ENCODE assay signal across 24 cellular contexts in genomic region chr22:23047265-23047664, GRCh38.
"Had no signal": no experiment of that assay in that cellular context is flagged by ENCODE, and none has a peak within 500 bp of the region (broad histone marks: within the 10 kb centered on the region; RNA-seq: fewer than 3 reads in every experiment).

No MANE protein-coding gene starts in this region.

- H3K9me3 Mint-ChIP-seq: activated T-cell treated with anti-CD3 and anti-CD28 coated beads, Interleukin-2, amount 50 U/mL, for 4 hours had no signal

- H3K4me1 Mint-ChIP-seq: activated naive CD8-positive, alpha-beta T cell treated with anti-CD3 and anti-CD28 coated beads, Interleukin-2, amount 50 U/mL, for 24 hours; brain had no signal

- H3K27ac Mint-ChIP-seq: activated CD8-positive, alpha-beta T cell treated with anti-CD3 and anti-CD28 coated beads, Interleukin-2, amount 10 ng/mL, durations not matched to agents 7 days and 5 days; activated naive CD4-positive, alpha-beta T cell treated with anti-CD3 and anti-CD28 coated beads, Interleukin-2, amount 50 U/mL, for 72 hours; activated naive CD8-positive, alpha-beta T cell treated with anti-CD3 and anti-CD28 coated beads, Interleukin-2, amount 50 U/mL, for 24 hours; brain; T-helper 1 cell treated with Interleukin-12 subunit alpha and Interleukin-12 subunit beta and Interleukin-4 antibody, amounts not matched to agents 30 μg/mL and 1 μg/mL, for 36 hours had no signal

- H3K27ac ChIP-seq: cardiac muscle cell, Peyer's patch, RWPE1 had no signal

- H3K4me1 ChIP-seq: Peyer's patch had no signal

- H3K36me3 Mint-ChIP-seq: brain had no signal

- DNase-seq: activated CD4-positive, alpha-beta T cell treated with anti-CD3 and anti-CD28 coated beads for 4 hours; activated CD4-positive, alpha-beta T cell treated with anti-CD3 and anti-CD28 coated beads, Interleukin-2, amount 50 U/mL, for 4 hours; activated CD8-positive, alpha-beta T cell treated with anti-CD3 and anti-CD28 coated beads, Interleukin-2, amount 10 ng/mL, durations not matched to agents 7 days and 5 days; activated effector memory CD4-positive, alpha-beta T cell treated with anti-CD3 and anti-CD28 coated beads, Interleukin-2, amount 50 U/mL, for 16 hours; activated naive CD4-positive, alpha-beta T cell treated with Interleukin-2 at 50 U/mL for 16 hours; activated naive CD8-positive, alpha-beta T cell treated with anti-CD3 and anti-CD28 coated beads, Interleukin-2, amount 50 U/mL, for 24 hours; activated T-cell treated with anti-CD3 and anti-CD28 coated beads, Interleukin-2, amount 50 U/mL, for 4 hours; amniotic stem cell; Kasumi-1; KBM-7; NCI-H146; NCI-H1930; NCI-H2171; NCI-H2227 treated with DMSO at 0.1 percent for 48 hours; NCI-H526; NCI-H82; SHP77 treated with DMSO at 0.1 percent for 48 hours had no signal

- H3K27me3 ChIP-seq: cardiac muscle cell, Peyer's patch had no signal

- ATAC-seq: activated CD4-positive, CD25-positive, alpha-beta regulatory T cell treated with anti-CD3 and anti-CD28 coated beads, Interleukin-2, amount 50 U/mL, for 24 hours; activated CD8-positive, alpha-beta T cell treated with anti-CD3 and anti-CD28 coated beads, Interleukin-2, amount 10 ng/mL, durations not matched to agents 7 days and 5 days; activated naive CD4-positive, alpha-beta T cell treated with anti-CD3 and anti-CD28 coated beads, Interleukin-2, amount 50 U/mL, for 72 hours; activated naive CD8-positive, alpha-beta T cell treated with anti-CD3 and anti-CD28 coated beads, Interleukin-2, amount 50 U/mL, for 24 hours; activated T-cell treated with anti-CD3 and anti-CD28 coated beads, Interleukin-2, amount 50 U/mL, for 4 hours had no signal

- H3K4me3 ChIP-seq: cardiac muscle cell, Peyer's patch had no signal

- H3K36me3 ChIP-seq: cardiac muscle cell, Peyer's patch had no signal

- H3K4me3 Mint-ChIP-seq: activated CD8-positive, alpha-beta T cell treated with anti-CD3 and anti-CD28 coated beads, Interleukin-2, amount 10 ng/mL, durations not matched to agents 7 days and 5 days; activated naive CD8-positive, alpha-beta T cell treated with anti-CD3 and anti-CD28 coated beads, Interleukin-2, amount 50 U/mL, for 24 hours; activated T-cell treated with anti-CD3 and anti-CD28 coated beads, Interleukin-2, amount 50 U/mL, for 4 hours; brain; T-helper 1 cell treated with Interleukin-12 subunit alpha and Interleukin-12 subunit beta and Interleukin-4 antibody, amounts not matched to agents 30 μg/mL and 1 μg/mL, for 36 hours had no signal
